In the genomic region with DNA sequence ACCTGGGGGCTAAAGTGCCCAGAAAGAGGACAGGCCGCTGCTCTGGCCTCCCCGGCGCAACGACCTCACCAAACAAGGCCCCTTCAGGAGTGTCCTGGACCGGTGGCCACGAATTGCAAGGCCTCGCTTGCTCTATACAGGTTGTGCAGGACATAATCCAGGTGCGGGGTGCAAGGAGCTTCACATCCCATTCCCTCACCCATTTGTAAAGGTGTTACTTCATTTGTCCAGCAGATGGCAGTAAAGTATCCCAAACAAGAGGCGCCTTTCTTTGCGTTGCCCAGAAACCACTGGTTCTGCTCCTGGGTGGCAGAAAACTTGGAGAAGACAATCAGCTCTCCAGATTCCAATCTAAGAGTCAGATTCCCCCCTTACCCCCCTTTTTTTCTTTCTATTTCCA, we compare ENCODE assay signal across 9 cellular contexts. TPM values are rescaled to one million over a fixed set of nuclear protein-coding genes. Genes with fewer than 3 reads are reported as not detected.
A peak's percentile ranks its signal among the peaks of the same experiment; 100 is the strongest.
DNase-seq lines count a peak whose midpoint lies in the region; ATAC-seq, FAIRE-seq and TF ChIP-seq lines count a peak whose summit lies in the region.
"Had no signal": no experiment of that assay in that cellular context is flagged by ENCODE, and none has a peak within 500 bp of the region (broad histone marks: within the 10 kb centered on the region; RNA-seq: fewer than 3 reads in every experiment).

No MANE protein-coding gene starts in this region.

- DNase-seq in CD1c-positive myeloid dendritic cell (ENCODE audit: extremely low spot score) = peak; percentile 81
- DNase-seq in NCI-H2107 treated with DMSO at 0.1 percent for 48 hours (lab: John Stamatoyannopoulos, UW; ENCODE audit: unreplicated experiment) = peak; percentile 52
- DNase-seq in frontal cortex (ENCODE audit: low spot score in 2 of 2) = peak; percentile 50 to 71
- peak; percentile 92 for DNase-seq in osteoblast (ENCODE audit: insufficient read length, low spot score, missing footprints)
- DNase-seq in NK-92 (lab: John Stamatoyannopoulos, UW; ENCODE audit: unreplicated experiment) = no peak

- H3K9me3 ChIP-seq in osteoblast (ENCODE audit: low read depth, low read length) = no peaks in the 10 kb centered on the region

- peak; percentile 57 for TF ChIP-seq CTCF in GM12874 (IDR thresholded peaks at IDR 0.05; ENCODE audit: insufficient read depth, low read depth, low read length)
- peak; percentile 82 for TF ChIP-seq CTCF in VCaP (conservative IDR thresholded peaks at IDR 0.05)
- peak; percentile 67 for TF ChIP-seq CTCF in osteoblast (IDR thresholded peaks at IDR 0.05; ENCODE audit: extremely low read depth, low read depth, low read length)

- H2AFZ ChIP-seq in osteoblast (ENCODE audit: low read length) = no peak overlapping the region

- no peaks in the 10 kb centered on the region for H4K20me1 ChIP-seq in osteoblast (ENCODE audit: insufficient read depth, low read length)

- H3K4me3 ChIP-seq in osteoblast (ENCODE audit: insufficient read depth, low read length) = no peak overlapping the region

- no peak overlapping the region for H3K4me2 ChIP-seq in osteoblast (ENCODE audit: insufficient read depth, low read length)

- no peaks in the 10 kb centered on the region for H3K36me3 ChIP-seq in osteoblast (ENCODE audit: insufficient read depth, low read length)

- H3K27me3 ChIP-seq in osteoblast (ENCODE audit: insufficient read depth, low read length) = peaks cover 19% of the 10 kb centered on the region

- H3K4me1 ChIP-seq in osteoblast (ENCODE audit: insufficient read depth, low read length) = no peaks in the 10 kb centered on the region

- no peak for ATAC-seq in HG02610 (IDR thresholded peaks at IDR 0.05; ENCODE audit: unreplicated experiment)

- FAIRE-seq in frontal cortex (lab: Jason Lieb, UNC) = peak; percentile 31
- FAIRE-seq: TTC549 had no signal

- H3K27ac ChIP-seq in VCaP (no peak overlapping the region), osteoblast (ENCODE audit: low read depth, low read length) (no peak overlapping the region)

- H3K79me2 ChIP-seq in osteoblast (ENCODE audit: insufficient read depth, low read length) = no peaks in the 10 kb centered on the region

RNA-seq across cellular contexts. Expression of a gene that starts 35.9 kb away (rescaled TPM):
- 6.9 TPM for total RNA-seq in frontal cortex
- 5.4 and 6.8 TPM in 2 replicates for total RNA-seq in osteoblast
